ENCODE assay signal across 18 cellular contexts in genomic region chr4:118883861-118884260, GRCh38. TPM values are rescaled to one million over a fixed set of nuclear protein-coding genes. Genes with fewer than 3 reads are reported as not detected.
DNase-seq lines count a peak whose midpoint lies in the region; ATAC-seq, FAIRE-seq and TF ChIP-seq lines count a peak whose summit lies in the region.
"Had no signal": no experiment of that assay in that cellular context is flagged by ENCODE, and none has a peak within 500 bp of the region (broad histone marks: within the 10 kb centered on the region; RNA-seq: fewer than 3 reads in every experiment).

No MANE protein-coding gene starts in this region.

- H3K4me1 ChIP-seq in gastroesophageal sphincter: peaks cover 0 to 8% (median 0%) of the 10 kb centered on the region in 3 donors

- no peak overlapping the region for H3K4me3 ChIP-seq in bronchial epithelial cell (ENCODE audit: low read depth, low read length)
- no peak overlapping the region for H3K4me3 ChIP-seq in retinal pigment epithelial cell (ENCODE audit: low read length)
- H3K4me3 ChIP-seq in gastroesophageal sphincter: no peak overlapping the region
- H3K4me3 ChIP-seq: adrenal gland, mucosa of descending colon, pancreas had no signal

- H3K27me3 ChIP-seq in bronchial epithelial cell (ENCODE audit: control insufficient read depth, insufficient read depth, low read length): no peaks in the 10 kb centered on the region
- no peaks in the 10 kb centered on the region for H3K27me3 ChIP-seq in gastroesophageal sphincter
- H3K27me3 ChIP-seq: adrenal gland had no signal

- DNase-seq in NCI-H82 (lab: John Stamatoyannopoulos, UW) (peak; percentile 2), NCI-H82 treated with DMSO at 0.1 percent for 48 hours (lab: John Stamatoyannopoulos, UW; ENCODE audit: unreplicated experiment) (no peak), NAMALWA (ENCODE audit: low spot score) (peak; percentile 48), bronchial epithelial cell (ENCODE audit: low read depth) (no peak), retinal pigment epithelial cell (ENCODE audit: low read depth) (no peak), islet precursor cell (no peak), GM19240 (ENCODE audit: insufficient read length, low spot score) (no peak)
- DNase-seq: activated CD4-positive, alpha-beta T cell treated with anti-CD3 and anti-CD28 coated beads for 48 hours; activated T-cell treated with anti-CD3 and anti-CD28 coated beads, Interleukin-2, amount 50 U/mL, for 72 hours; adrenal gland; Calu3; mucosa of descending colon; NCI-H1417; NCI-H446; pancreas; RPMI8226 had no signal

- no peak for TF ChIP-seq EP300 in gastroesophageal sphincter (IDR thresholded peaks at IDR 0.05)

- WGBS in gastroesophageal sphincter (ENCODE audit: low coverage in 1 of 2), 2 donors: 57 to 100% methylated on average over 1 of the region's 1 CpG

- FAIRE-seq in bronchial epithelial cell (lab: Jason Lieb, UNC): no peak
- FAIRE-seq: A204.1 had no signal

- no peak for TF ChIP-seq POLR2A in gastroesophageal sphincter (IDR thresholded peaks at IDR 0.05)

- no peak for ATAC-seq in gastroesophageal sphincter
- ATAC-seq: activated T-cell treated with anti-CD3 and anti-CD28 coated beads, Interleukin-2, amount 50 U/mL, for 72 hours; mucosa of descending colon; pancreas had no signal

- H3K36me3 ChIP-seq in bronchial epithelial cell (ENCODE audit: control insufficient read depth, insufficient read depth, low read length) (no peaks in the 10 kb centered on the region), gastroesophageal sphincter (no peaks in the 10 kb centered on the region)
- H3K36me3 ChIP-seq: adrenal gland, pancreas had no signal

- no peak overlapping the region for H3K27ac ChIP-seq in gastroesophageal sphincter
- H3K27ac ChIP-seq: adrenal gland, pancreas had no signal

- H3K9me3 ChIP-seq in gastroesophageal sphincter: no peaks in the 10 kb centered on the region
- H3K9me3 ChIP-seq: adrenal gland, mucosa of descending colon, pancreas had no signal

- TF ChIP-seq CTCF in bronchial epithelial cell (IDR thresholded peaks at IDR 0.05; ENCODE audit: insufficient read depth, low read length, severe bottlenecking) (peak; percentile 8), retinal pigment epithelial cell (conservative IDR thresholded peaks at IDR 0.05; ENCODE audit: low read depth, low read length) (peak; percentile 31), gastroesophageal sphincter (IDR thresholded peaks at IDR 0.05) (no peak)

RNA-seq across cellular contexts. Expression of gene SYNPO2, which starts 4.8 kb away (rescaled TPM):
- total RNA-seq in bronchial epithelial cell: 0.13 and 0.26 TPM in 2 replicates
- 1,000 to 10,000 TPM; 1,547 to 3,168 (median 2,047) TPM for total RNA-seq in gastroesophageal sphincter

RNA-seq across cellular contexts. Expression of gene SEC24D, which starts 47.9 kb away (rescaled TPM):
- total RNA-seq in bronchial epithelial cell: 15.6 and 18.4 TPM in 2 replicates
- 10 to 100 TPM; 29.3 to 40.9 (median 33.2) TPM for total RNA-seq in gastroesophageal sphincter

Comparison
In these comparisons a context has a peak if more than half of its experiments do, and no peak if none do; other contexts are left out.
1. DNase-seq: peak in NCI-H82 (single experiment) and NAMALWA (single experiment); none in NCI-H82 treated with DMSO at 0.1 percent for 48 hours (single experiment), bronchial epithelial cell (single experiment), retinal pigment epithelial cell (single experiment), islet precursor cell (single experiment) and GM19240 (single experiment).
2. CTCF ChIP-seq: peak in bronchial epithelial cell (single experiment) and retinal pigment epithelial cell (single experiment); none in gastroesophageal sphincter (0 of 4).
3. RNA of gene SYNPO2, which starts 4.8 kb away (total RNA-seq): 1,547 to 3,168 TPM in gastroesophageal sphincter; 0.13 to 0.26 TPM in bronchial epithelial cell; every median in the first group is over 1,000 times any median in the second.